ENCODE assay signal across 10 cellular contexts in the genomic region with DNA sequence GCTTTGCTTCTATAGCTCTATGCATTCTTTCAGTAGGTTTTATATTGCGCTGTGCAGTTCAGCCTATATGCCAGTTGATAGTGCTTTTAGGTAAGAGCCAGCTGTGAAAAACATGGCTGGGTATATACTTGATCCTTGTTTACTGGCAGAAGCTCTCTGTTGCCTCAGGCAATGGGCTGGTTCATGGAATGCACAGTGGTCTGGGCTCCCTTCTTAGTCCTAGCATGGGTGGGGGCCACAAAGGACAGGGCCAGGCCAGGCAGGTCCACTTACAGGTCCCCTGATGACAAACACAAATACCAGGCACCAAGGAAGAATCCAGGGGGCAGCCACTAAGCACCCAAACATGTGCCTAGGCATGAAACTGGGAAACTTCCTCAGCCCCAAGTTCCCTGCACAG.
"Had no signal": no experiment of that assay in that cellular context is flagged by ENCODE, and none has a peak within 500 bp of the region (broad histone marks: within the 10 kb centered on the region; RNA-seq: fewer than 3 reads in every experiment).

No MANE protein-coding gene starts in this region.

- H2AFZ ChIP-seq: GM23248 had no signal

- FAIRE-seq: K562 had no signal

- DNase-seq: GM23248, GOT3, H7, HFFc6, IMR-90, KG1 had no signal

- H3K4me1 ChIP-seq: HAP-1 had no signal

- H3K4me3 ChIP-seq: GM23248, HAP-1, K562 had no signal

- H3K9me3 ChIP-seq: HAP-1 had no signal

- H3K27ac ChIP-seq: GM23248, HL-60 had no signal

- H3K9ac ChIP-seq: GM23248 had no signal

- ATAC-seq: HCT116, K562 had no signal

- H3K36me3 ChIP-seq: HAP-1 had no signal
